ENCODE assay signal across 9 cellular contexts in genomic region chr17:58335779-58336455, GRCh38. TPM values are rescaled to one million over a fixed set of nuclear protein-coding genes. Genes with fewer than 3 reads are reported as not detected.
DNase-seq lines count a peak whose midpoint lies in the region; ATAC-seq and TF ChIP-seq lines count a peak whose summit lies in the region.
"Had no signal": no experiment of that assay in that cellular context is flagged by ENCODE, and none has a peak within 500 bp of the region (broad histone marks: within the 10 kb centered on the region; RNA-seq: fewer than 3 reads in every experiment).

No MANE protein-coding gene starts in this region.

- H3K9me3 Mint-ChIP-seq in activated B cell treated with CpG ODN at 0.5 μM for 24 hours, result no peaks in the 10 kb centered on the region
- no peaks in the 10 kb centered on the region for H3K9me3 Mint-ChIP-seq in endodermal cell

- peak overlapping the region; percentile 99 for H3K27ac Mint-ChIP-seq in activated B cell treated with CpG ODN at 0.5 μM for 24 hours
- peak overlapping the region; percentile 20 for H3K27ac Mint-ChIP-seq in endodermal cell

- CTCF ChIA-PET in activated B cell treated with CpG ODN at 0.5 μM for 24 hours (lab: Charles Lee), result interaction anchor here (2.6 to 5.3 kb wide), 3 partner anchors 9 to 82 kb away, joined by 14 to 47 read pairs (median 21); partner anchors contain the start of gene RNF43

- peaks cover 30% of the 10 kb centered on the region for H3K4me1 ChIP-seq in BE2C
- H3K4me1 ChIP-seq in endodermal cell (ENCODE audit: control insufficient read depth, insufficient read depth, low read length), result peaks cover 6% of the 10 kb centered on the region

- H3K36me3 Mint-ChIP-seq in activated B cell treated with CpG ODN at 0.5 μM for 24 hours (ENCODE audit: low read depth) (peaks cover 31% of the 10 kb centered on the region), endodermal cell (ENCODE audit: low read depth) (no peaks in the 10 kb centered on the region)

- H3K27me3 Mint-ChIP-seq in activated B cell treated with CpG ODN at 0.5 μM for 24 hours (no peaks in the 10 kb centered on the region), endodermal cell (ENCODE audit: insufficient read depth) (no peaks in the 10 kb centered on the region)

- DNase-seq in BE2C, result peak; percentile 43
- DNase-seq in activated B cell treated with CpG ODN at 0.5 μM for 24 hours, result no peak
- DNase-seq in endodermal cell, result peak; percentile 53
- DNase-seq in stimulated activated CD4-positive, alpha-beta T cell treated with anti-CD3 and anti-CD28 coated beads, Interleukin-1b, Interleukin-23, amount 100 ng/mL, for 4 hours (ENCODE audit: low read depth in 2 of 2), result peak; percentile 44 to 45
- DNase-seq in H7, result no peak
- DNase-seq in AG08396 (ENCODE audit: low spot score), result no peak

- no peak overlapping the region for H3K27ac ChIP-seq in endodermal cell (ENCODE audit: low read depth, low read length)

- TF ChIP-seq CTCF in BE2C (IDR thresholded peaks at IDR 0.05; ENCODE audit: low read depth, low read length) (no peak), activated B cell treated with CpG ODN at 0.5 μM for 24 hours (IDR thresholded peaks at IDR 0.05) (no peak), endodermal cell (conservative IDR thresholded peaks at IDR 0.05) (no peak)

- H3K27me3 ChIP-seq in BE2C (no peaks in the 10 kb centered on the region), endodermal cell (ENCODE audit: control insufficient read depth, insufficient read depth, low read length, poor library complexity, severe bottlenecking) (no peaks in the 10 kb centered on the region), H7 (ENCODE audit: control insufficient read depth, insufficient read depth, low read length) (no peaks in the 10 kb centered on the region)

- H3K9me3 ChIP-seq in BE2C, result no peaks in the 10 kb centered on the region
- H3K9me3 ChIP-seq in endodermal cell (ENCODE audit: control insufficient read depth, low read length), result no peaks in the 10 kb centered on the region

- H3K4me3 ChIP-seq in BE2C (ENCODE audit: low read depth, low read length), result no peak overlapping the region
- H3K4me3 ChIP-seq in endodermal cell (ENCODE audit: low read length), result no peak overlapping the region
- H3K4me3 ChIP-seq in H7 (ENCODE audit: insufficient read depth, low read depth, low read length), result no peak overlapping the region

- H3K4me1 Mint-ChIP-seq in activated B cell treated with CpG ODN at 0.5 μM for 24 hours (peaks cover 80% of the 10 kb centered on the region), endodermal cell (peaks cover 26% of the 10 kb centered on the region)

- ATAC-seq in HG03108 (IDR thresholded peaks at IDR 0.05; ENCODE audit: unreplicated experiment) (peak; percentile 21), activated B cell treated with CpG ODN at 0.5 μM for 24 hours (ENCODE audit: low read depth) (peak; percentile 6), HG03342 (IDR thresholded peaks at IDR 0.05; ENCODE audit: unreplicated experiment) (no peak)

- H3K36me3 ChIP-seq in BE2C, result no peaks in the 10 kb centered on the region
- no peaks in the 10 kb centered on the region for H3K36me3 ChIP-seq in endodermal cell (ENCODE audit: control insufficient read depth, insufficient read depth, low read length)
- no peaks in the 10 kb centered on the region; the same call in 1 of the 2 replicates for H3K36me3 ChIP-seq in H7 (replicated peaks; ENCODE audit: control insufficient read depth, insufficient read depth, low read length)

- H3K9ac ChIP-seq in endodermal cell (ENCODE audit: extremely low read depth, low read length, poor library complexity, severe bottlenecking), result no peak overlapping the region

- intact Hi-C loops in activated B cell treated with CpG ODN at 0.5 μM for 24 hours (cut with micrococcal nuclease), result loop anchor here (5.0 to 10.0 kb wide), 4 partner anchors 296 to 819 kb away; partner anchors contain the start of genes PRR11 and SKA2

- WGBS in endodermal cell (ENCODE audit: insufficient coverage in 1 of 2, insufficient read length in 1 of 2), 2 experiments, result 89 to 90% methylated on average over 2 to 4 of the region's 4 CpGs

- POLR2A ChIA-PET in activated B cell treated with CpG ODN at 0.5 μM for 24 hours (lab: Charles Lee), result interaction anchor here (0.5 to 27.9 kb wide), 10 partner anchors 3 to 1630 kb away, joined by 3 to 3007 read pairs (median 87); partner anchors contain the start of genes MTMR4, RNF43, SUPT4H1 and TSPOAP1

- H3K4me3 Mint-ChIP-seq in activated B cell treated with CpG ODN at 0.5 μM for 24 hours (peak overlapping the region; percentile 100), endodermal cell (no peak overlapping the region)

RNA-seq across cellular contexts. Expression of gene TSPOAP1, which starts 7.3 kb away (rescaled TPM):
- polyA plus RNA-seq in BE2C (2012; ENCODE audit: insufficient read depth, insufficient read length, low read depth), result 3.1 TPM
- 16.7 and 22.5 TPM in 2 replicates for total RNA-seq in activated B cell treated with CpG ODN at 0.5 μM for 24 hours
- total RNA-seq in endodermal cell, result 10 to 100 TPM; 31.3 to 36.8 TPM
- polyA plus RNA-seq in endodermal cell (2013, experiment 1 of 2), result 24.0 TPM
- polyA plus RNA-seq in endodermal cell (2013, experiment 2 of 2), result 22.4 TPM
- total RNA-seq in H7 (2014; rRNA removed; shearing (Covaris generic)), result 4.2 and 11.6 TPM in 2 replicates

RNA-seq across cellular contexts. Expression of gene SUPT4H1, which starts 16.1 kb away (rescaled TPM):
- polyA plus RNA-seq in BE2C (2012; ENCODE audit: insufficient read depth, insufficient read length, low read depth), result 510 TPM
- total RNA-seq in activated B cell treated with CpG ODN at 0.5 μM for 24 hours, result 90.2 and 100 TPM in 2 replicates
- 10 to 100 TPM; 97.2 to 98.8 TPM for total RNA-seq in endodermal cell
- polyA plus RNA-seq in endodermal cell (2013, experiment 1 of 2), result 87.0 TPM
- 73.6 TPM for polyA plus RNA-seq in endodermal cell (2013, experiment 2 of 2)
- 88.8 and 91.6 TPM in 2 replicates for total RNA-seq in H7 (2014; rRNA removed; shearing (Covaris generic))

RNA-seq across cellular contexts. Expression of gene MPO, which starts 55.2 kb away (rescaled TPM):
- not detected for polyA plus RNA-seq in BE2C (2012; ENCODE audit: insufficient read depth, insufficient read length, low read depth)
- not detected in 2 replicates for total RNA-seq in activated B cell treated with CpG ODN at 0.5 μM for 24 hours
- not detected for total RNA-seq in endodermal cell
- polyA plus RNA-seq in endodermal cell (2013, experiment 1 of 2), result not detected
- polyA plus RNA-seq in endodermal cell (2013, experiment 2 of 2), result not detected
- total RNA-seq in H7 (2014; rRNA removed; shearing (Covaris generic)), result not detected in 2 replicates
- total RNA-seq: bronchial epithelial cell had no signal

Comparison
In these comparisons a context has a peak if more than half of its experiments do, and no peak if none do; other contexts are left out.
1. DNase-seq: peak in BE2C (single experiment), endodermal cell (single experiment) and stimulated activated CD4-positive, alpha-beta T cell treated with anti-CD3 and anti-CD28 coated beads, Interleukin-1b, Interleukin-23, amount 100 ng/mL, for 4 hours (2 of 2); none in activated B cell treated with CpG ODN at 0.5 μM for 24 hours (single experiment), H7 (single experiment) and AG08396 (single experiment).